ENCODE assay signal across 11 cellular contexts in the genomic region with DNA sequence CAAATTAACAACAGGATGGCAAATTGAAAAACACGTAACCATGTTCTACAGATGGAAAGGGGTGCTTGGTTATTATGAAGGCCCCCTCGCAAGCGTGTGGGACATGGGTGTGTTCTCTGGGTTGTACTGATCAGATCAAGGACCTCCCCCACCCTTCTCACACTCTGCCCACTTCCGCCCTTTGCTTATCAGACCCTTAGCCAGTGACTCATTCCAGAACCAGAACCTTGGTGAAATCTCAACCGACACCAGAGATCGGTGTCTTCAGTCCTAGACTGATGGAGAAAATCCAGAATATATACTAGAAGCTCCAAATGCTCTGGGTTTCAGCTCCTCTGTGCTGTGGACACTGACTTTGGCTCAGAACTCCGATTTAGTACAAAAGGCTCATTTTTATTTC.
DNase-seq lines count a peak whose midpoint lies in the region; ATAC-seq and TF ChIP-seq lines count a peak whose summit lies in the region.
"Had no signal": no experiment of that assay in that cellular context is flagged by ENCODE, and none has a peak within 500 bp of the region (broad histone marks: within the 10 kb centered on the region; RNA-seq: fewer than 3 reads in every experiment).

No MANE protein-coding gene starts in this region.

- intact Hi-C loops in activated B cell treated with CpG ODN at 0.5 μM for 24 hours (cut with micrococcal nuclease) (loop anchor here (1.0 kb wide), 1 partner anchor 47 kb away; no protein-coding TSS in a partner anchor), Right ventricle myocardium inferior (cut with DNase I) (no loop called here)

- H3K27me3 Mint-ChIP-seq in activated T-cell treated with anti-CD3 and anti-CD28 coated beads, Interleukin-2, amount 50 U/mL, for 24 hours: no peaks in the 10 kb centered on the region
- H3K27me3 Mint-ChIP-seq in activated B cell treated with CpG ODN at 0.5 μM for 24 hours: no peaks in the 10 kb centered on the region

- ATAC-seq in HG02884 (IDR thresholded peaks at IDR 0.05; ENCODE audit: unreplicated experiment): peak; percentile 61
- ATAC-seq in activated B cell treated with CpG ODN at 0.5 μM for 24 hours (ENCODE audit: low read depth): peak; percentile 81
- no peak for ATAC-seq in Right ventricle myocardium inferior

- H3K36me3 ChIP-seq in WERI-Rb-1: no peaks in the 10 kb centered on the region

- no peaks in the 10 kb centered on the region for H3K27me3 ChIP-seq in WERI-Rb-1 (ENCODE audit: insufficient read depth, low read depth, severe bottlenecking)

- TF ChIP-seq CTCF in activated B cell treated with CpG ODN at 0.5 μM for 24 hours (IDR thresholded peaks at IDR 0.05) (no peak), WERI-Rb-1 (IDR thresholded peaks at IDR 0.05; ENCODE audit: low read depth, low read length) (no peak)

- CTCF ChIA-PET in activated B cell treated with CpG ODN at 0.5 μM for 24 hours (lab: Charles Lee): interaction anchor here (0.6 kb wide), 1 partner anchor 183 kb away, joined by 4 read pairs; no protein-coding TSS in a partner anchor

- H3K4me3 Mint-ChIP-seq in activated T-cell treated with anti-CD3 and anti-CD28 coated beads, Interleukin-2, amount 50 U/mL, for 24 hours: peak overlapping the region; percentile 7
- H3K4me3 Mint-ChIP-seq in activated B cell treated with CpG ODN at 0.5 μM for 24 hours: peak overlapping the region; percentile 20

- DNase-seq in activated T-cell treated with anti-CD3 and anti-CD28 coated beads, Interleukin-2, amount 50 U/mL, for 24 hours: peak; percentile 39
- no peak for DNase-seq in activated T-cell treated with anti-CD3 and anti-CD28 coated beads for 4 hours
- DNase-seq in activated B cell treated with CpG ODN at 0.5 μM for 24 hours: no peak
- DNase-seq in stimulated activated CD8-positive, alpha-beta memory T cell treated with anti-CD3 and anti-CD28 coated beads, Interleukin-4, amount 100 ng/mL, for 48 hours: peak; percentile 56
- DNase-seq in WERI-Rb-1: no peak
- no peak for DNase-seq in NCI-H1105 treated with DMSO at 0.1 percent for 48 hours (lab: John Stamatoyannopoulos, UW)
- DNase-seq in Right ventricle myocardium inferior (ENCODE audit: missing footprints): no peak
- DNase-seq: ACHN, anterior cingulate cortex, Kasumi-1 had no signal

- no peak overlapping the region for H3K4me3 ChIP-seq in WERI-Rb-1 (ENCODE audit: low read depth, low read length)

- peaks cover 71% of the 10 kb centered on the region for H3K36me3 Mint-ChIP-seq in activated T-cell treated with anti-CD3 and anti-CD28 coated beads, Interleukin-2, amount 50 U/mL, for 24 hours (ENCODE audit: low read depth)
- peaks cover 61% of the 10 kb centered on the region for H3K36me3 Mint-ChIP-seq in activated B cell treated with CpG ODN at 0.5 μM for 24 hours (ENCODE audit: low read depth)

- peaks cover 50% of the 10 kb centered on the region for H3K4me1 Mint-ChIP-seq in activated T-cell treated with anti-CD3 and anti-CD28 coated beads, Interleukin-2, amount 50 U/mL, for 24 hours (ENCODE audit: low read depth)
- peaks cover 29% of the 10 kb centered on the region for H3K4me1 Mint-ChIP-seq in activated B cell treated with CpG ODN at 0.5 μM for 24 hours

- H3K9me3 Mint-ChIP-seq in activated T-cell treated with anti-CD3 and anti-CD28 coated beads, Interleukin-2, amount 50 U/mL, for 24 hours: no peaks in the 10 kb centered on the region
- H3K9me3 Mint-ChIP-seq in activated B cell treated with CpG ODN at 0.5 μM for 24 hours: no peaks in the 10 kb centered on the region

- no peaks in the 10 kb centered on the region for H3K9me3 ChIP-seq in WERI-Rb-1 (ENCODE audit: severe bottlenecking)

- no peak overlapping the region for H3K27ac ChIP-seq in WERI-Rb-1

- peak overlapping the region; percentile 73 for H3K27ac Mint-ChIP-seq in activated T-cell treated with anti-CD3 and anti-CD28 coated beads, Interleukin-2, amount 50 U/mL, for 24 hours
- peak overlapping the region; percentile 47 for H3K27ac Mint-ChIP-seq in activated B cell treated with CpG ODN at 0.5 μM for 24 hours

- POLR2A ChIA-PET in activated B cell treated with CpG ODN at 0.5 μM for 24 hours (lab: Charles Lee): interaction anchor here (0.7 to 2.2 kb wide), 2 partner anchors 19 kb away, joined by 6 to 8 read pairs; no protein-coding TSS in a partner anchor

Comparison
In these comparisons a context has a peak if more than half of its experiments do, and no peak if none do; other contexts are left out.
1. DNase-seq: peak in activated T-cell treated with anti-CD3 and anti-CD28 coated beads, Interleukin-2, amount 50 U/mL, for 24 hours (single experiment) and stimulated activated CD8-positive, alpha-beta memory T cell treated with anti-CD3 and anti-CD28 coated beads, Interleukin-4, amount 100 ng/mL, for 48 hours (single experiment); none in activated T-cell treated with anti-CD3 and anti-CD28 coated beads for 4 hours (single experiment), activated B cell treated with CpG ODN at 0.5 μM for 24 hours (single experiment), WERI-Rb-1 (single experiment), NCI-H1105 treated with DMSO at 0.1 percent for 48 hours (single experiment) and Right ventricle myocardium inferior (single experiment).